In genomic region chr17:76000016-76000754, GRCh38 we compare ENCODE assay signal across 8 cellular contexts. TPM values are rescaled to one million over a fixed set of nuclear protein-coding genes. Genes with fewer than 3 reads are reported as not detected.
A peak's percentile ranks its signal among the peaks of the same experiment; 100 is the strongest.
DNase-seq lines count a peak whose midpoint lies in the region; ATAC-seq and TF ChIP-seq lines count a peak whose summit lies in the region.

No MANE protein-coding gene starts in this region.

- H3K36me3 ChIP-seq in H7 (replicated peaks; ENCODE audit: control insufficient read depth, insufficient read depth, low read length) (no peaks in the 10 kb centered on the region; the same call in none of the 2 replicates), SK-N-SH (replicated peaks in 1 of 2; ENCODE audit: control insufficient read depth in 1 of 2, insufficient read depth in 2 of 2, low read length in 1 of 2) (no peaks in the 10 kb centered on the region)

- no peak for DNase-seq in AG10803 (ENCODE audit: low read depth)
- peak; percentile 98 for DNase-seq in H7
- DNase-seq in SK-N-SH, result peak; percentile 98
- peak; percentile 78 for DNase-seq in activated naive CD8-positive, alpha-beta T cell treated with anti-CD3 and anti-CD28 coated beads, Interleukin-2, amount 50 U/mL, for 24 hours
- DNase-seq in iPS DF 19.7 (ENCODE audit: low read depth, low spot score), result peak; percentile 23
- peak; percentile 67 for DNase-seq in stimulated activated CD4-positive, alpha-beta T cell treated with anti-CD3 and anti-CD28 coated beads, Interleukin-4, amount 100 ng/mL, for 24 hours
- DNase-seq in NCI-H2107 treated with DMSO at 0.1 percent for 48 hours (lab: John Stamatoyannopoulos, UW; ENCODE audit: unreplicated experiment), result no peak

- peaks cover 16% of the 10 kb centered on the region for H3K4me1 Mint-ChIP-seq in activated naive CD8-positive, alpha-beta T cell treated with anti-CD3 and anti-CD28 coated beads, Interleukin-2, amount 50 U/mL, for 24 hours

- CTCF ChIA-PET in SK-N-SH (lab: Yijun Ruan, JAX), result interaction anchor here (0.6 to 10.2 kb wide), 55 partner anchors 10 to 385 kb away, joined by 3 to 231 read pairs (median 4); partner anchors contain the start of genes ACOX1, EXOC7, FBF1 and MRPL38

- peak; percentile 72 for TF ChIP-seq RAD21 in SK-N-SH (IDR thresholded peaks at IDR 0.05; ENCODE audit: low read length)

- no peak overlapping the region for H2AFZ ChIP-seq in SK-N-SH (ENCODE audit: low read depth)

- TF ChIP-seq EP300 in SK-N-SH (IDR thresholded peaks at IDR 0.05; ENCODE audit: borderline replicate concordance in 1 of 2, low read depth in 1 of 2, low read length in 1 of 2), result peak in 1 of 2 experiments; percentile 31; a peak in 1 of 4 replicates

- no peaks in the 10 kb centered on the region for H3K27me3 Mint-ChIP-seq in activated naive CD8-positive, alpha-beta T cell treated with anti-CD3 and anti-CD28 coated beads, Interleukin-2, amount 50 U/mL, for 24 hours

- no peak overlapping the region for H3K4me3 ChIP-seq in AG10803 (ENCODE audit: low read length)
- H3K4me3 ChIP-seq in H7 (ENCODE audit: insufficient read depth, low read depth, low read length), result no peak overlapping the region
- no peak overlapping the region; a peak in 1 of 4 replicates for H3K4me3 ChIP-seq in SK-N-SH (ENCODE audit: low read depth in 2 of 2, low read length in 1 of 2)

- no peak overlapping the region for H3K9ac ChIP-seq in SK-N-SH

- H3K9me2 ChIP-seq in SK-N-SH, result no peaks in the 10 kb centered on the region

- H3K4me2 ChIP-seq in SK-N-SH, result no peak overlapping the region

- no peaks in the 10 kb centered on the region for H3K27me3 ChIP-seq in H7 (ENCODE audit: control insufficient read depth, insufficient read depth, low read length)
- no peaks in the 10 kb centered on the region for H3K27me3 ChIP-seq in SK-N-SH (ENCODE audit: insufficient read depth)

- no peaks in the 10 kb centered on the region for H3K79me2 ChIP-seq in SK-N-SH (ENCODE audit: insufficient read depth)

- WGBS in SK-N-SH (ENCODE audit: low lambda C conversion rate), result 66% methylated on average over 23 of the region's 31 CpGs

- H3K27ac Mint-ChIP-seq in activated naive CD8-positive, alpha-beta T cell treated with anti-CD3 and anti-CD28 coated beads, Interleukin-2, amount 50 U/mL, for 24 hours, result no peak overlapping the region

- no peaks in the 10 kb centered on the region for H3K36me3 Mint-ChIP-seq in activated naive CD8-positive, alpha-beta T cell treated with anti-CD3 and anti-CD28 coated beads, Interleukin-2, amount 50 U/mL, for 24 hours (ENCODE audit: low read depth)

- no peaks in the 10 kb centered on the region for H4K20me1 ChIP-seq in SK-N-SH (ENCODE audit: insufficient read depth)

- peak; percentile 53 for ATAC-seq in activated naive CD8-positive, alpha-beta T cell treated with anti-CD3 and anti-CD28 coated beads, Interleukin-2, amount 50 U/mL, for 24 hours
- no peak for ATAC-seq in HG03469 (IDR thresholded peaks at IDR 0.05; ENCODE audit: unreplicated experiment)

- POLR2A ChIA-PET in SK-N-SH (lab: Yijun Ruan, JAX), result no interaction called here

- H3K4me3 Mint-ChIP-seq in activated naive CD8-positive, alpha-beta T cell treated with anti-CD3 and anti-CD28 coated beads, Interleukin-2, amount 50 U/mL, for 24 hours, result no peak overlapping the region

- H3K9me3 ChIP-seq in SK-N-SH, result no peaks in the 10 kb centered on the region

- H3K4me1 ChIP-seq in SK-N-SH (ENCODE audit: control insufficient read depth in 1 of 2, insufficient read depth in 2 of 2, low read depth in 1 of 2, low read length in 1 of 2), result peaks cover 0 to 13% of the 10 kb centered on the region in 2 experiments; a peak in 2 of 4 replicates

- H3K27ac ChIP-seq in SK-N-SH (ENCODE audit: low read depth in 2 of 2, low read length in 1 of 2), result no peak overlapping the region; a peak in 1 of 4 replicates

- H3K9me3 Mint-ChIP-seq in activated naive CD8-positive, alpha-beta T cell treated with anti-CD3 and anti-CD28 coated beads, Interleukin-2, amount 50 U/mL, for 24 hours, result no peaks in the 10 kb centered on the region

- peaks cover 19% of the 10 kb centered on the region for H3F3A ChIP-seq in SK-N-SH (replicated peaks; ENCODE audit: insufficient read depth)

- peak; percentile 50 for TF ChIP-seq CTCF in AG10803 (conservative IDR thresholded peaks at IDR 0.05; ENCODE audit: low read length)
- TF ChIP-seq CTCF in SK-N-SH (IDR thresholded peaks at IDR 0.05), result peak; percentile 94

TF ChIP-seq in SK-N-SH, 30 proteins besides CTCF, POLR2A, EP300 and RAD21:
- no peak for TF ChIP-seq REST (IDR thresholded peaks at IDR 0.05; ENCODE audit: low read depth, low read length)
- TF ChIP-seq MAX (IDR thresholded peaks at IDR 0.05; ENCODE audit: low read depth), result peak; percentile 42; the same call in 1 of the 2 replicates
- TF ChIP-seq FOSL2 (IDR thresholded peaks at IDR 0.05; ENCODE audit: borderline replicate concordance, low read depth), result no peak
- TF ChIP-seq SMC3 (IDR thresholded peaks at IDR 0.05; ENCODE audit: low read depth, low read length), result peak; percentile 33
- TF ChIP-seq USF2 (IDR thresholded peaks at IDR 0.05; ENCODE audit: borderline replicate concordance, low read depth, low read length), result no peak

RNA-seq across cellular contexts. Expression of gene CDK3, which starts 0.5 kb away (rescaled TPM):
- total RNA-seq in H7 (2014; rRNA removed; shearing (Covaris generic)), result 4.3 and 6.7 TPM in 2 replicates
- polyA plus RNA-seq in SK-N-SH (2012; rRNA removed), result 14.6 and 22.1 TPM in 2 replicates
- polyA plus RNA-seq in SK-N-SH (2012; cell fraction: cytosol; rRNA removed), result 2.8 and 4.4 TPM in 2 replicates
- polyA plus RNA-seq in SK-N-SH (2012; cell fraction: nucleus; rRNA removed), result 71.9 and 153 TPM in 2 replicates

RNA-seq across cellular contexts. Expression of gene TEN1, which starts 21.1 kb away (rescaled TPM):
- total RNA-seq in H7 (2014; rRNA removed; shearing (Covaris generic)), result 12.5 and 16.9 TPM in 2 replicates
- polyA plus RNA-seq in SK-N-SH (2012; rRNA removed), result 33.6 and 38.1 TPM in 2 replicates
- 16.0 and 22.3 TPM in 2 replicates for polyA plus RNA-seq in SK-N-SH (2012; cell fraction: cytosol; rRNA removed)
- polyA plus RNA-seq in SK-N-SH (2012; cell fraction: nucleus; rRNA removed), result 94.0 and 103 TPM in 2 replicates

RNA-seq across cellular contexts. Expression of gene ACOX1, which starts 21.2 kb away (rescaled TPM):
- total RNA-seq in H7 (2014; rRNA removed; shearing (Covaris generic)), result 35.1 and 38.3 TPM in 2 replicates
- 21.5 and 29.7 TPM in 2 replicates for polyA plus RNA-seq in SK-N-SH (2012; rRNA removed)
- polyA plus RNA-seq in SK-N-SH (2012; cell fraction: cytosol; rRNA removed), result 16.2 and 19.6 TPM in 2 replicates
- polyA plus RNA-seq in SK-N-SH (2012; cell fraction: nucleus; rRNA removed), result 35.9 and 44.1 TPM in 2 replicates

RNA-seq across cellular contexts. Expression of gene EVPL, which starts 26.9 kb away (rescaled TPM):
- 0.26 TPM in 1 of 2 replicates, not detected in the other for total RNA-seq in H7 (2014; rRNA removed; shearing (Covaris generic))
- polyA plus RNA-seq in SK-N-SH (2012; rRNA removed), result 0.15 and 0.23 TPM in 2 replicates
- polyA plus RNA-seq in SK-N-SH (2012; cell fraction: cytosol; rRNA removed), result 0.09 and 0.16 TPM in 2 replicates
- polyA plus RNA-seq in SK-N-SH (2012; cell fraction: nucleus; rRNA removed), result 0.26 and 0.42 TPM in 2 replicates

RNA-seq across cellular contexts. Expression of gene FBF1, which starts 59.3 kb away (rescaled TPM):
- total RNA-seq in H7 (2014; rRNA removed; shearing (Covaris generic)), result 17.9 and 27.7 TPM in 2 replicates
- 19.0 and 19.7 TPM in 2 replicates for polyA plus RNA-seq in SK-N-SH (2012; rRNA removed)
- polyA plus RNA-seq in SK-N-SH (2012; cell fraction: cytosol; rRNA removed), result 4.7 and 7.7 TPM in 2 replicates
- 103 and 134 TPM in 2 replicates for polyA plus RNA-seq in SK-N-SH (2012; cell fraction: nucleus; rRNA removed)

Comparison
In these comparisons a context has a peak if more than half of its experiments do, and no peak if none do; other contexts are left out.
1. DNase-seq: peak in H7 (single experiment), SK-N-SH (single experiment), activated naive CD8-positive, alpha-beta T cell treated with anti-CD3 and anti-CD28 coated beads, Interleukin-2, amount 50 U/mL, for 24 hours (single experiment), iPS DF 19.7 (single experiment) and stimulated activated CD4-positive, alpha-beta T cell treated with anti-CD3 and anti-CD28 coated beads, Interleukin-4, amount 100 ng/mL, for 24 hours (single experiment); none in AG10803 (single experiment) and NCI-H2107 treated with DMSO at 0.1 percent for 48 hours (single experiment).